In genomic region chr12:20382117-20382516, GRCh38 we compare ENCODE assay signal across 24 cellular contexts. TPM values are rescaled to one million over a fixed set of nuclear protein-coding genes. Genes with fewer than 3 reads are reported as not detected.
"Had no signal": no experiment of that assay in that cellular context is flagged by ENCODE, and none has a peak within 500 bp of the region (broad histone marks: within the 10 kb centered on the region; RNA-seq: fewer than 3 reads in every experiment).

No MANE protein-coding gene starts in this region.

- H3K36me3 ChIP-seq: neutrophil, stomach, suprapubic skin, tibial nerve had no signal

- H3K4me1 ChIP-seq: suprapubic skin, tibial nerve had no signal

- H3K27me3 ChIP-seq: body of pancreas, neutrophil, stomach, suprapubic skin, tibial nerve had no signal

- H3K4me3 ChIP-seq: body of pancreas, coronary artery, dorsolateral prefrontal cortex, stomach, suprapubic skin, tibial nerve had no signal

- H3K9me3 ChIP-seq: body of pancreas, neutrophil, stomach, suprapubic skin, tibial nerve had no signal

- ATAC-seq: activated CD4-positive, alpha-beta T cell treated with anti-CD3 and anti-CD28 coated beads for 36 hours; activated T-cell treated with anti-CD3 and anti-CD28 coated beads, Interleukin-2, amount 50 U/mL, for 72 hours; body of pancreas; stimulated activated naive B cell treated with anti-CD40 and anti-IgM and Interleukin-4, amounts not matched to agents 10 μg/mL and 1 μg/mL and 100 μg/mL, for 72 hours had no signal

- DNase-seq: activated CD4-positive, alpha-beta T cell treated with anti-CD3 and anti-CD28 coated beads for 36 hours; activated CD4-positive, alpha-beta T cell treated with anti-CD3 and anti-CD28 coated beads, Interleukin-2, amount 50 U/mL, for 4 hours; activated CD4-positive, CD25-positive, alpha-beta regulatory T cell; activated naive CD4-positive, alpha-beta T cell treated with Interleukin-2 at 50 U/mL for 16 hours; activated T-cell treated with anti-CD3 and anti-CD28 coated beads for 4 hours; activated T-cell treated with anti-CD3 and anti-CD28 coated beads, Interleukin-2, amount 50 U/mL, for 72 hours; anterior cingulate cortex; body of pancreas; dorsolateral prefrontal cortex; effector memory CD4-positive, alpha-beta T cell; foreskin fibroblast; head of caudate nucleus; mammary epithelial cell; naive B cell; nephron progenitor cell; stimulated activated CD4-positive, alpha-beta T cell treated with anti-CD3 and anti-CD28 coated beads, Interleukin-15, amount 100 ng/mL, for 24 hours; stimulated activated CD4-positive, alpha-beta T cell treated with anti-CD3 and anti-CD28 coated beads, Interleukin-2, amount 100 ng/mL, for 24 hours; stimulated activated naive B cell treated with anti-CD40 and anti-IgM and Interleukin-4, amounts not matched to agents 10 μg/mL and 1 μg/mL and 100 μg/mL, for 72 hours; stomach; T-helper 1 cell had no signal

- H3K27ac ChIP-seq: dorsolateral prefrontal cortex, neutrophil, stomach, suprapubic skin, tibial nerve had no signal

RNA-seq across cellular contexts. Expression of gene PDE3A, which starts 13.8 kb away (rescaled TPM):
- total RNA-seq: activated CD4-positive, alpha-beta T cell treated with anti-CD3 and anti-CD28 coated beads for 36 hours; activated T-cell treated with anti-CD3 and anti-CD28 coated beads, Interleukin-2, amount 50 U/mL, for 72 hours had no signal
- polyA plus RNA-seq: mammary epithelial cell had no signal
